ENCODE assay signal across 8 cellular contexts in genomic region chr12:110282343-110282860, GRCh38. TPM values are rescaled to one million over a fixed set of nuclear protein-coding genes. Genes with fewer than 3 reads are reported as not detected.
DNase-seq lines count a peak whose midpoint lies in the region; ATAC-seq, FAIRE-seq and TF ChIP-seq lines count a peak whose summit lies in the region.

No MANE protein-coding gene starts in this region.

- TF ChIP-seq POLR2A in upper lobe of left lung (IDR thresholded peaks at IDR 0.05): no peak

- H3K27me3 Mint-ChIP-seq in activated T-helper 2 cell treated with anti-CD3 and anti-CD28 coated beads, Interferon-gamma antibody, Interleukin-2, Interleukin-4, amounts not matched to agents 10 μg/mL and 5 μg/mL and 100 μg/mL, durations not matched to agents 14 hours and 24 hours and 36 hours (ENCODE audit: low read depth): peaks cover 10% of the 10 kb centered on the region

- intact Hi-C loops in cardiac septum (cut with DNase I) (loop anchor here (5.0 kb wide), 4 partner anchors 35 to 180 kb away; no protein-coding TSS in a partner anchor), left lung (cut with DNase I) (no loop called here)
- intact Hi-C loops in activated T-helper 2 cell treated with anti-CD3 and anti-CD28 coated beads, Interferon-gamma antibody, Interleukin-2, Interleukin-4, amounts not matched to agents 10 μg/mL and 5 μg/mL and 100 μg/mL, durations not matched to agents 14 hours and 24 hours and 36 hours (cut with micrococcal nuclease): loop anchor here (2.0 to 5.0 kb wide), 3 partner anchors 28 to 300 kb away; partner anchors contain the start of gene PPTC7

- H3K27me3 ChIP-seq in cardiac muscle cell (no peaks in the 10 kb centered on the region), left lung (no peaks in the 10 kb centered on the region), upper lobe of left lung (no peaks in the 10 kb centered on the region)

- TF ChIP-seq CTCF in cardiac muscle cell (IDR thresholded peaks at IDR 0.05; ENCODE audit: low read depth, low read length) (no peak), left lung (IDR thresholded peaks at IDR 0.05) (no peak), upper lobe of left lung (IDR thresholded peaks at IDR 0.05) (no peak)

- WGBS in upper lobe of left lung, 2 donors: 0 to 4% methylated on average over 7 of the region's 7 CpGs

- FAIRE-seq in GM19239 (lab: Jason Lieb, UNC): no peak

- peak overlapping the region; percentile 90 for H3K27ac Mint-ChIP-seq in activated T-helper 2 cell treated with anti-CD3 and anti-CD28 coated beads, Interferon-gamma antibody, Interleukin-2, Interleukin-4, amounts not matched to agents 10 μg/mL and 5 μg/mL and 100 μg/mL, durations not matched to agents 14 hours and 24 hours and 36 hours

- peaks cover 53% of the 10 kb centered on the region for H3K36me3 Mint-ChIP-seq in activated T-helper 2 cell treated with anti-CD3 and anti-CD28 coated beads, Interferon-gamma antibody, Interleukin-2, Interleukin-4, amounts not matched to agents 10 μg/mL and 5 μg/mL and 100 μg/mL, durations not matched to agents 14 hours and 24 hours and 36 hours (ENCODE audit: low read depth)

- no peaks in the 10 kb centered on the region for H3K9me3 Mint-ChIP-seq in activated T-helper 2 cell treated with anti-CD3 and anti-CD28 coated beads, Interferon-gamma antibody, Interleukin-2, Interleukin-4, amounts not matched to agents 10 μg/mL and 5 μg/mL and 100 μg/mL, durations not matched to agents 14 hours and 24 hours and 36 hours

- H3K9me3 ChIP-seq in cardiac muscle cell (ENCODE audit: low read depth) (no peaks in the 10 kb centered on the region), left lung (no peaks in the 10 kb centered on the region), upper lobe of left lung (no peaks in the 10 kb centered on the region)

- ATAC-seq in left lung: peak; percentile 4
- ATAC-seq in upper lobe of left lung (ENCODE audit: low FRiP score in 2 of 2): no peak
- no peak for ATAC-seq in GM21526 (IDR thresholded peaks at IDR 0.05; ENCODE audit: low FRiP score, unreplicated experiment)

- H3K36me3 ChIP-seq in cardiac muscle cell: peaks cover 12% of the 10 kb centered on the region
- H3K36me3 ChIP-seq in left lung: peaks cover 0 to 13% of the 10 kb centered on the region in 2 donors
- H3K36me3 ChIP-seq in upper lobe of left lung: peaks cover 0 to 18% (median under 1%) of the 10 kb centered on the region in 4 donors

- H3K4me3 ChIP-seq in cardiac muscle cell (peak overlapping the region; percentile 80), left lung (peak overlapping the region; percentile 76 to 91), upper lobe of left lung (peak overlapping the region; percentile 69 to 95 (median 87))

- peak overlapping the region; percentile 95 for H3K4me3 Mint-ChIP-seq in activated T-helper 2 cell treated with anti-CD3 and anti-CD28 coated beads, Interferon-gamma antibody, Interleukin-2, Interleukin-4, amounts not matched to agents 10 μg/mL and 5 μg/mL and 100 μg/mL, durations not matched to agents 14 hours and 24 hours and 36 hours (ENCODE audit: low read depth)

- no peak for DNase-seq in cardiac muscle cell (ENCODE audit: low read depth in 1 of 2, low spot score in 1 of 2)
- DNase-seq in cardiac septum (ENCODE audit: low spot score): no peak
- DNase-seq in activated T-helper 2 cell treated with anti-CD3 and anti-CD28 coated beads, Interferon-gamma antibody, Interleukin-2, Interleukin-4, amounts not matched to agents 10 μg/mL and 5 μg/mL and 100 μg/mL, durations not matched to agents 14 hours and 24 hours and 36 hours (ENCODE audit: low spot score): no peak
- no peak for DNase-seq in left lung
- no peak for DNase-seq in upper lobe of left lung
- no peak for DNase-seq in mucosa of gallbladder (ENCODE audit: low spot score)
- no peak for DNase-seq in GM19239 (ENCODE audit: insufficient read length, low spot score)

- peaks cover 52% of the 10 kb centered on the region for H3K4me1 Mint-ChIP-seq in activated T-helper 2 cell treated with anti-CD3 and anti-CD28 coated beads, Interferon-gamma antibody, Interleukin-2, Interleukin-4, amounts not matched to agents 10 μg/mL and 5 μg/mL and 100 μg/mL, durations not matched to agents 14 hours and 24 hours and 36 hours (ENCODE audit: low read depth)

- H3K4me1 ChIP-seq in cardiac muscle cell (ENCODE audit: low read depth): peaks cover 49% of the 10 kb centered on the region
- H3K4me1 ChIP-seq in left lung: peaks cover 17 to 65% of the 10 kb centered on the region in 2 donors
- H3K4me1 ChIP-seq in upper lobe of left lung: peaks cover 50 to 61% (median 52%) of the 10 kb centered on the region in 4 donors

- no peak for TF ChIP-seq EP300 in upper lobe of left lung (IDR thresholded peaks at IDR 0.05)

- H3K27ac ChIP-seq in cardiac muscle cell: peak overlapping the region; percentile 99
- peak overlapping the region; percentile 96 to 97 for H3K27ac ChIP-seq in left lung
- peak overlapping the region; percentile 97 to 99 (median 98) for H3K27ac ChIP-seq in upper lobe of left lung

RNA-seq across cellular contexts. Expression of gene ATP2A2, which starts 1.4 kb away (rescaled TPM):
- total RNA-seq in cardiac muscle cell (297 and 328 TPM in 2 replicates), cardiac septum (918 TPM), left lung (100 to 1,000 TPM; 204 to 258 TPM), upper lobe of left lung (100 to 1,000 TPM in 5 of 6 donors, 10 to 100 TPM in 1; 91.7 to 166 (median 142) TPM), mucosa of gallbladder (248 TPM)
- polyA plus RNA-seq in cardiac muscle cell: 300 and 400 TPM in 2 replicates
- total RNA-seq in activated T-helper 2 cell treated with anti-CD3 and anti-CD28 coated beads, Interferon-gamma antibody, Interleukin-2, Interleukin-4, amounts not matched to agents 10 μg/mL and 5 μg/mL and 100 μg/mL, durations not matched to agents 14 hours and 24 hours and 36 hours: 213 and 219 TPM in 2 replicates

Comparison
In these comparisons a context has a peak if more than half of its experiments do, and no peak if none do; other contexts are left out.
1. intact Hi-C loops: an anchor here in cardiac septum (5.0 kb wide) and activated T-helper 2 cell treated with anti-CD3 and anti-CD28 coated beads, Interferon-gamma antibody, Interleukin-2, Interleukin-4, amounts not matched to agents 10 μg/mL and 5 μg/mL and 100 μg/mL, durations not matched to agents 14 hours and 24 hours and 36 hours (2.0 to 5.0 kb wide); none called in left lung.